Comparison of ENCODE assay signal across 1 cellular context in the genomic region with DNA sequence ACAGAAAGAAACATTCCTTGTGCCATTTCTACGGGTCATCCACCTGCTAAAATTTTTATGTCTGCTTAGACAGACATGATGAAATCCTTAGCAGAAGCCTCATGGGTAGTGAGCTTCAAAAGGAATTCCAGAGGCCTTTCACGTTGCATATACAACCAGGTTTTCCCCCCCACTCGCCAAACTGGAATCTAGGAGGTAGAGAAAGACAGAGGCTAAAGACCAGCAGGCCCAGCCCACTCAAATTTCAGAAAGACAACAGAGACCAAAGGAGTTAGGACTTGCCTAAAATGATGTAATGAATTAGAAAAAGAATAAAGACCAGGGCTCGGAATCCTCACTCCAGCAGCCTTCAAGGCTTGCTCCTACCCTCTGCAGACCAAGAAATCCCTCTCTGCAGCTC.
TF ChIP-seq lines count a peak whose summit lies in the region.

No MANE protein-coding gene starts in this region.

TF ChIP-seq in GM23338, 12 proteins besides CTCF, POLR2A, EP300 and RAD21 (continued from another document):
- TF ChIP-seq, protein P1, sequence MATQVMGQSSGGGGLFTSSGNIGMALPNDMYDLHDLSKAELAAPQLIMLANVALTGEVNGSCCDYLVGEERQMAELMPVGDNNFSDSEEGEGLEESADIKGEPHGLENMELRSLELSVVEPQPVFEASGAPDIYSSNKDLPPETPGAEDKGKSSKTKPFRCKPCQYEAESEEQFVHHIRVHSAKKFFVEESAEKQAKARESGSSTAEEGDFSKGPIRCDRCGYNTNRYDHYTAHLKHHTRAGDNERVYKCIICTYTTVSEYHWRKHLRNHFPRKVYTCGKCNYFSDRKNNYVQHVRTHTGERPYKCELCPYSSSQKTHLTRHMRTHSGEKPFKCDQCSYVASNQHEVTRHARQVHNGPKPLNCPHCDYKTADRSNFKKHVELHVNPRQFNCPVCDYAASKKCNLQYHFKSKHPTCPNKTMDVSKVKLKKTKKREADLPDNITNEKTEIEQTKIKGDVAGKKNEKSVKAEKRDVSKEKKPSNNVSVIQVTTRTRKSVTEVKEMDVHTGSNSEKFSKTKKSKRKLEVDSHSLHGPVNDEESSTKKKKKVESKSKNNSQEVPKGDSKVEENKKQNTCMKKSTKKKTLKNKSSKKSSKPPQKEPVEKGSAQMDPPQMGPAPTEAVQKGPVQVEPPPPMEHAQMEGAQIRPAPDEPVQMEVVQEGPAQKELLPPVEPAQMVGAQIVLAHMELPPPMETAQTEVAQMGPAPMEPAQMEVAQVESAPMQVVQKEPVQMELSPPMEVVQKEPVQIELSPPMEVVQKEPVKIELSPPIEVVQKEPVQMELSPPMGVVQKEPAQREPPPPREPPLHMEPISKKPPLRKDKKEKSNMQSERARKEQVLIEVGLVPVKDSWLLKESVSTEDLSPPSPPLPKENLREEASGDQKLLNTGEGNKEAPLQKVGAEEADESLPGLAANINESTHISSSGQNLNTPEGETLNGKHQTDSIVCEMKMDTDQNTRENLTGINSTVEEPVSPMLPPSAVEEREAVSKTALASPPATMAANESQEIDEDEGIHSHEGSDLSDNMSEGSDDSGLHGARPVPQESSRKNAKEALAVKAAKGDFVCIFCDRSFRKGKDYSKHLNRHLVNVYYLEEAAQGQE (IDR thresholded peaks at IDR 0.05; ENCODE audit: unreplicated experiment), result no peak
- TF ChIP-seq EZH2phosphoT487 (IDR thresholded peaks at IDR 0.05; ENCODE audit: unreplicated experiment), result no peak
- no peak for TF ChIP-seq POLR2AphosphoS5 (IDR thresholded peaks at IDR 0.05; ENCODE audit: low read depth)
- TF ChIP-seq NANOG (IDR thresholded peaks at IDR 0.05; ENCODE audit: borderline replicate concordance), result no peak
